ENCODE assay signal across 8 cellular contexts in genomic region chr12:62259993-62260732, GRCh38. TPM values are rescaled to one million over a fixed set of nuclear protein-coding genes. Genes with fewer than 3 reads are reported as not detected.
DNase-seq lines count a peak whose midpoint lies in the region; ATAC-seq and TF ChIP-seq lines count a peak whose summit lies in the region.

Gene USP15, plus strand, starts transcription at chr12:62260404. Its CDS starts 11 bp downstream, at chr12:62260415.

- H3K36me3 ChIP-seq in HUES64 (ENCODE audit: insufficient read depth, low read length) (no peaks in the 10 kb centered on the region), OCI-LY1 (ENCODE audit: insufficient read depth, low read length) (no peaks in the 10 kb centered on the region), mucosa of descending colon (ENCODE audit: low read depth) (no peaks in the 10 kb centered on the region)

- H3K9ac ChIP-seq in HUES64 (ENCODE audit: low read depth, low read length) (peak within 1 kb of the TSS; percentile 83), OCI-LY1 (ENCODE audit: low read length) (peak within 1 kb of the TSS; percentile 92)

- H3K4me1 ChIP-seq in HUES64 (ENCODE audit: insufficient read depth, low read length) = peaks cover 19% of the 10 kb centered on the region; the same call in 1 of the 2 replicates
- H3K4me1 ChIP-seq in OCI-LY1 (ENCODE audit: insufficient read depth, low read length, severe bottlenecking) = peaks cover 50% of the 10 kb centered on the region
- peaks cover 20% of the 10 kb centered on the region for H3K4me1 ChIP-seq in mucosa of descending colon (ENCODE audit: low read depth)

- H3K79me2 ChIP-seq in OCI-LY1 (ENCODE audit: insufficient read depth, low read length) = peaks cover 46% of the 10 kb centered on the region

- peak within 1 kb of the TSS; percentile 98 for H3K4me3 ChIP-seq in HUES64 (ENCODE audit: low read length)
- H3K4me3 ChIP-seq in OCI-LY1 (ENCODE audit: low read depth, low read length, poor library complexity, severe bottlenecking) = peak within 1 kb of the TSS; percentile 84
- peak within 1 kb of the TSS; percentile 97 for H3K4me3 ChIP-seq in epithelial cell of esophagus (ENCODE audit: low read length)
- peak within 1 kb of the TSS; percentile 79 for H3K4me3 ChIP-seq in mucosa of descending colon

- H3K27ac ChIP-seq in HUES64 (ENCODE audit: low read depth, low read length) = peak within 1 kb of the TSS; percentile 63
- H3K27ac ChIP-seq in OCI-LY1 (ENCODE audit: low read depth, low read length, poor library complexity, severe bottlenecking) = peak within 1 kb of the TSS; percentile 88

- peak; percentile 97 for DNase-seq in DMS 273 (lab: John Stamatoyannopoulos, UW; ENCODE audit: unreplicated experiment)
- DNase-seq in activated T-cell treated with anti-CD3 and anti-CD28 coated beads for 4 hours = peak; percentile 94
- peak; percentile 97 for DNase-seq in epithelial cell of esophagus (ENCODE audit: low read depth)
- peak; percentile 96 to 98 (median 98) for DNase-seq in mucosa of descending colon
- DNase-seq in stimulated activated CD8-positive, alpha-beta memory T cell treated with anti-CD3 and anti-CD28 coated beads, Interleukin-4, amount 100 ng/mL, for 24 hours (ENCODE audit: low read depth) = peak; percentile 94

- H3K4me2 ChIP-seq in OCI-LY1 (ENCODE audit: low read length) = peak within 1 kb of the TSS; percentile 92

- under 1% methylated on average over 60 of the region's 61 CpGs for WGBS in HUES64

- no peaks in the 10 kb centered on the region for H3F3A ChIP-seq in OCI-LY1 (ENCODE audit: insufficient read depth, low read length)

- intact Hi-C loops in mucosa of descending colon (cut with DNase I, micrococcal nuclease) = no loop called here

- peak within 1 kb of the TSS; percentile 73 for H2AFZ ChIP-seq in OCI-LY1 (ENCODE audit: low read length)

- H3K27me3 ChIP-seq in HUES64 (ENCODE audit: insufficient read depth, low read length) (no peaks in the 10 kb centered on the region), OCI-LY1 (ENCODE audit: insufficient read depth, low read length) (no peaks in the 10 kb centered on the region)

- no peaks in the 10 kb centered on the region for H3K9me2 ChIP-seq in OCI-LY1 (ENCODE audit: low read depth, low read length)

- H3K9me3 ChIP-seq in HUES64 (ENCODE audit: insufficient read depth, low read depth, low read length) (no peaks in the 10 kb centered on the region), OCI-LY1 (ENCODE audit: low read length) (no peaks in the 10 kb centered on the region), mucosa of descending colon (no peaks in the 10 kb centered on the region)

- TF ChIP-seq CTCF in OCI-LY1 (IDR thresholded peaks at IDR 0.05; ENCODE audit: low read length) (peak; percentile 49), epithelial cell of esophagus (IDR thresholded peaks at IDR 0.05; ENCODE audit: insufficient read depth, low read depth, low read length, missing control alignments) (peak; percentile 42), mucosa of descending colon (IDR thresholded peaks at IDR 0.05) (peak; percentile 42)

- ATAC-seq in GM21447 (IDR thresholded peaks at IDR 0.05; ENCODE audit: unreplicated experiment) = peak; percentile 68
- ATAC-seq in mucosa of descending colon = peak; percentile 96

- H4K20me1 ChIP-seq in OCI-LY1 (ENCODE audit: insufficient read depth, low read length) = no peaks in the 10 kb centered on the region

RNA-seq across cellular contexts. Expression of gene USP15, which starts in this region (rescaled TPM):
- polyA plus RNA-seq in HUES64 (2013, experiment 1 of 2) = 27.6 TPM
- 20.2 TPM for polyA plus RNA-seq in HUES64 (2013, experiment 2 of 2)
- 10 to 100 TPM; 62.5 to 78.3 (median 64.3) TPM for total RNA-seq in mucosa of descending colon

Comparison
In these comparisons a context has a peak if more than half of its experiments do, and no peak if none do; other contexts are left out.
1. Peak in every context shown above with its lines: DNase-seq, ATAC-seq, H3K4me3 ChIP-seq and H3K27ac ChIP-seq.